1 cellular context compared by ENCODE assay signal in the genomic region with DNA sequence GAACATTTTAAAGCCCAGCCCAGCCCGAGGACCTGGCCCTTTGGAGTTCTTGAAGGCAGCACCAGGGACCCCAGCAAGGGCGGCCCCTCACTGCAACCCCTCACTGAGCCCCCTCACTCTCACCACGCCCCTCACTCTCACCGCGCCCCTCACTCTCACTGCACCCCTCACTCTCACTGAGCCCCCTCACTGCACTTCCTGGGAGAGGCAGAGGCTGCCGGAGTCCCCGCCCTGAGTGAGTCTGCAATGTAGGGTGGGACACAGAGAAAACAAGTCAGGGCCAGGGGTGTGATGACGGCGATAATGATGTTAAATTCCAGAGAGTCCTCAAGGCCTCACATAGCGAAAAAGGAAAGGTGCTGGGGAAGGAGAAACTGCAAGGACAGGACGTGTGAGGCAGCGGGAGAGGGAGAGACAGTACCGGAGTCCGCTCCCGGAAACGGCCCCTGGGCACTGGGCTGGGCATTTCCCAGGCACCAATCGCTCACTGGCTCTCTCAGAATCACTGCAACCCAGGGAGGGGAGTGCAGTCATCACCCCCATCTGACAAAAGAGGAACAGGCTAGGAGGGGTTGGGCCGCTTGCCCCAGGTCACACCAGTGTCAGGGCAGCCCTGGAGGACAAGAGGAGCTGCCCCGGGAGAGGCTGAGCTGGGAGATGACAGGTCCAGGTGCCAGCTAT.
TF ChIP-seq lines count a peak whose summit lies in the region.

No MANE protein-coding gene starts in this region.

TF ChIP-seq in H1, 55 proteins besides CTCF, POLR2A, EP300 and RAD21 (continued from another document):
- TF ChIP-seq CEBPB (IDR thresholded peaks at IDR 0.05; ENCODE audit: low read depth, low read length) (no peak), KDM5A (IDR thresholded peaks at IDR 0.05; ENCODE audit: low read length) (no peak), NRF1 (IDR thresholded peaks at IDR 0.05; ENCODE audit: low read depth, low read length) (no peak), SUZ12 (IDR thresholded peaks at IDR 0.05; ENCODE audit: low read length) (no peak)
